ENCODE assay signal across 27 cellular contexts in genomic region chr18:32445846-32446245, GRCh38. TPM values are rescaled to one million over a fixed set of nuclear protein-coding genes. Genes with fewer than 3 reads are reported as not detected.
"Had no signal": no experiment of that assay in that cellular context is flagged by ENCODE, and none has a peak within 500 bp of the region (broad histone marks: within the 10 kb centered on the region; RNA-seq: fewer than 3 reads in every experiment).

No MANE protein-coding gene starts in this region.

- H3K27me3 ChIP-seq: gastrocnemius medialis, heart left ventricle, hepatocyte, neutrophil, pancreas, right lobe of liver, suprapubic skin, thyroid gland had no signal

- H3K4me1 ChIP-seq: thyroid gland had no signal

- ATAC-seq: esophagus mucosa; gastrocnemius medialis; heart left ventricle; left ventricle myocardium superior; mucosa of descending colon; natural killer cell treated with Interleukin-12 subunit alpha and Interleukin-12 subunit beta and Interleukin-15 and Interleukin-18, amount 100 ng/mL, for 72 hours; pancreas; right lobe of liver; stimulated activated naive B cell treated with anti-CD40 and anti-IgM and Interleukin-4, amounts not matched to agents 10 μg/mL and 1 μg/mL and 100 μg/mL, for 72 hours had no signal

- H3K4me3 ChIP-seq: gastrocnemius medialis, heart left ventricle, hepatocyte, lung, mucosa of descending colon, pancreas, right lobe of liver, suprapubic skin, thyroid gland had no signal

- DNase-seq: cerebellar nuclear complex; effector CD8-positive, alpha-beta T cell; endodermal cell; foreskin fibroblast; gastrocnemius medialis; heart left ventricle; immature natural killer cell; islet precursor cell; kidney glomerular epithelial cell; left ventricle myocardium superior; mucosa of descending colon; naive B cell; pancreas; right lobe of liver; small intestine; stimulated activated CD4-positive, alpha-beta T cell treated with anti-CD3 and anti-CD28 coated beads, Interleukin-15, amount 100 ng/mL, for 24 hours; stimulated activated CD4-positive, alpha-beta T cell treated with anti-CD3 and anti-CD28 coated beads, Interleukin-2, amount 100 ng/mL, for 48 hours; stimulated activated naive B cell treated with anti-CD40 and anti-IgM and Interleukin-4, amounts not matched to agents 10 μg/mL and 1 μg/mL and 100 μg/mL, for 72 hours; thyroid gland; trophoblast cell had no signal

- H3K27ac ChIP-seq: epithelial cell of prostate, gastrocnemius medialis, heart left ventricle, hepatocyte, neutrophil, pancreas, right lobe of liver, suprapubic skin, thyroid gland had no signal

- H3K9me3 ChIP-seq: gastrocnemius medialis, heart left ventricle, mucosa of descending colon, neutrophil, pancreas, right lobe of liver, suprapubic skin, thyroid gland had no signal

- H3K36me3 ChIP-seq: gastrocnemius medialis, heart left ventricle, neutrophil, pancreas, right lobe of liver, suprapubic skin, thyroid gland had no signal

RNA-seq across cellular contexts. Expression of gene GAREM1, which starts 24.8 kb away (rescaled TPM):
- total RNA-seq: natural killer cell treated with Interleukin-12 subunit alpha and Interleukin-12 subunit beta and Interleukin-15 and Interleukin-18, amount 100 ng/mL, for 72 hours had no signal
